ENCODE assay signal across 8 cellular contexts in genomic region chr2:197261808-197262226, GRCh38. TPM values are rescaled to one million over a fixed set of nuclear protein-coding genes. Genes with fewer than 3 reads are reported as not detected.
DNase-seq lines count a peak whose midpoint lies in the region; ATAC-seq and TF ChIP-seq lines count a peak whose summit lies in the region.

No MANE protein-coding gene starts in this region.

- no peak overlapping the region for H3K23ac ChIP-seq in trophoblast cell (ENCODE audit: low read length)

- DNase-seq in activated CD4-positive, alpha-beta T cell treated with anti-CD3 and anti-CD28 coated beads, Interleukin-2, amount 10 ng/mL, durations not matched to agents 24 days and 14 days = no peak
- no peak for DNase-seq in activated CD4-positive, alpha-beta T cell treated with anti-CD3 and anti-CD28 coated beads for 48 hours
- DNase-seq in activated B cell treated with CpG ODN at 0.5 μM for 24 hours = no peak
- no peak for DNase-seq in trophoblast cell
- DNase-seq in ACHN = no peak
- no peak for DNase-seq in testis

- no peaks in the 10 kb centered on the region for H3K9me3 ChIP-seq in trophoblast cell (ENCODE audit: insufficient read depth, low read depth, low read length)
- H3K9me3 ChIP-seq in testis = no peaks in the 10 kb centered on the region

- H3K36me3 ChIP-seq in trophoblast cell (ENCODE audit: control insufficient read depth in 1 of 2, insufficient read depth in 2 of 2, low read length in 2 of 2) (no peaks in the 10 kb centered on the region), testis (ENCODE audit: low read depth, missing control alignments) (no peaks in the 10 kb centered on the region)

- H3K79me2 ChIP-seq in trophoblast cell (ENCODE audit: control insufficient read depth, insufficient read depth, low read length, poor library complexity) = no peaks in the 10 kb centered on the region

- peak overlapping the region; percentile 77 for H3K4me3 Mint-ChIP-seq in activated CD4-positive, alpha-beta T cell treated with anti-CD3 and anti-CD28 coated beads, Interleukin-2, amount 10 ng/mL, durations not matched to agents 24 days and 14 days
- H3K4me3 Mint-ChIP-seq in activated B cell treated with CpG ODN at 0.5 μM for 24 hours = peak overlapping the region; percentile 66
- peak overlapping the region in 2 of 3 experiments; percentile 0 to 40 for H3K4me3 Mint-ChIP-seq in nephron

- CTCF ChIA-PET in activated B cell treated with CpG ODN at 0.5 μM for 24 hours (lab: Charles Lee) = no interaction called here

- peaks cover 71% of the 10 kb centered on the region for H3K4me1 Mint-ChIP-seq in activated CD4-positive, alpha-beta T cell treated with anti-CD3 and anti-CD28 coated beads, Interleukin-2, amount 10 ng/mL, durations not matched to agents 24 days and 14 days
- H3K4me1 Mint-ChIP-seq in activated B cell treated with CpG ODN at 0.5 μM for 24 hours = peaks cover 84% of the 10 kb centered on the region
- peaks cover 67% of the 10 kb centered on the region for H3K4me1 Mint-ChIP-seq in nephron

- H4K8ac ChIP-seq in trophoblast cell (ENCODE audit: low read depth, low read length) = no peak overlapping the region

- TF ChIP-seq CTCF in activated B cell treated with CpG ODN at 0.5 μM for 24 hours (IDR thresholded peaks at IDR 0.05) (no peak), nephron (IDR thresholded peaks at IDR 0.05; ENCODE audit: unreplicated experiment in 3 of 3) (no peak), testis (IDR thresholded peaks at IDR 0.05) (no peak)

- TF ChIP-seq POLR2A in testis (IDR thresholded peaks at IDR 0.05) = no peak

- WGBS in trophoblast cell (ENCODE audit: extremely low coverage, insufficient coverage, insufficient read length) = no CpG with 5 or more reads among the region's 6 CpGs
- 52 to 62% methylated on average over 6 of the region's 6 CpGs for WGBS in testis, 2 donors

- H3K4me3 ChIP-seq in trophoblast cell (ENCODE audit: low read depth, low read length) (no peak overlapping the region), testis (no peak overlapping the region)

- no peak overlapping the region for H2BK120ac ChIP-seq in trophoblast cell (ENCODE audit: insufficient read depth, low read length, poor library complexity)

- POLR2A ChIA-PET in activated B cell treated with CpG ODN at 0.5 μM for 24 hours (lab: Charles Lee) = interaction anchor here (0.6 to 1.3 kb wide), 10 partner anchors 19 to 1709 kb away, joined by 3 to 10 read pairs (median 4); no protein-coding TSS in a partner anchor

- no peaks in the 10 kb centered on the region for H3K79me1 ChIP-seq in trophoblast cell (ENCODE audit: low read length)

- H3K9ac ChIP-seq in trophoblast cell (ENCODE audit: low read length) = no peak overlapping the region

- intact Hi-C loops in activated CD4-positive, alpha-beta T cell treated with anti-CD3 and anti-CD28 coated beads, Interleukin-2, amount 10 ng/mL, durations not matched to agents 24 days and 14 days (cut with micrococcal nuclease) = loop anchor here (1.0 kb wide), 1 partner anchor 25 kb away; no protein-coding TSS in a partner anchor
- intact Hi-C loops in activated B cell treated with CpG ODN at 0.5 μM for 24 hours (cut with micrococcal nuclease) = no loop called here
- intact Hi-C loops in testis (cut with DNase I; ENCODE audit: low total_unique reads) = no loop called here

- H3K27ac ChIP-seq in trophoblast cell (ENCODE audit: low read depth, low read length) = no peak overlapping the region
- no peak overlapping the region for H3K27ac ChIP-seq in testis

- H3K18ac ChIP-seq in trophoblast cell (ENCODE audit: low read length) = no peak overlapping the region

- no peak overlapping the region for H2AFZ ChIP-seq in trophoblast cell (ENCODE audit: insufficient read depth, low read length, poor library complexity)

- no peak overlapping the region for H4K91ac ChIP-seq in trophoblast cell (ENCODE audit: low read depth, low read length)

- H3K36me3 Mint-ChIP-seq in activated CD4-positive, alpha-beta T cell treated with anti-CD3 and anti-CD28 coated beads, Interleukin-2, amount 10 ng/mL, durations not matched to agents 24 days and 14 days (ENCODE audit: low read depth) = peaks cover 29% of the 10 kb centered on the region
- H3K36me3 Mint-ChIP-seq in activated B cell treated with CpG ODN at 0.5 μM for 24 hours (ENCODE audit: low read depth) (peaks cover 23% of the 10 kb centered on the region), nephron (ENCODE audit: low read depth) (no peaks in the 10 kb centered on the region)

- no peak overlapping the region for H2BK5ac ChIP-seq in trophoblast cell (ENCODE audit: low read depth, low read length, poor library complexity)

- H3K4me1 ChIP-seq in trophoblast cell (ENCODE audit: control insufficient read depth in 1 of 2, insufficient read depth in 2 of 2, low read length in 2 of 2) = no peaks in the 10 kb centered on the region
- H3K4me1 ChIP-seq in testis = no peaks in the 10 kb centered on the region

- in situ Hi-C loops in ACHN (cut with HindIII; ENCODE audit: low pct_ligation_motif_present, low pct_unique_long_range_greater_than_20kb, low sequenced_read_pairs) = no loop called here

- no peak overlapping the region for H3K4me2 ChIP-seq in trophoblast cell (ENCODE audit: low read length)

- no peaks in the 10 kb centered on the region for H3K27me3 Mint-ChIP-seq in activated CD4-positive, alpha-beta T cell treated with anti-CD3 and anti-CD28 coated beads, Interleukin-2, amount 10 ng/mL, durations not matched to agents 24 days and 14 days
- no peaks in the 10 kb centered on the region for H3K27me3 Mint-ChIP-seq in activated B cell treated with CpG ODN at 0.5 μM for 24 hours
- no peaks in the 10 kb centered on the region for H3K27me3 Mint-ChIP-seq in nephron (ENCODE audit: low read depth)

- no peak overlapping the region for H3K14ac ChIP-seq in trophoblast cell (ENCODE audit: low read length)

- no peaks in the 10 kb centered on the region for H3K9me3 Mint-ChIP-seq in activated CD4-positive, alpha-beta T cell treated with anti-CD3 and anti-CD28 coated beads, Interleukin-2, amount 10 ng/mL, durations not matched to agents 24 days and 14 days
- H3K9me3 Mint-ChIP-seq in activated B cell treated with CpG ODN at 0.5 μM for 24 hours = peaks cover 3% of the 10 kb centered on the region
- H3K9me3 Mint-ChIP-seq in nephron = no peaks in the 10 kb centered on the region

- no peaks in the 10 kb centered on the region for H3K27me3 ChIP-seq in trophoblast cell (ENCODE audit: insufficient read depth, low read length)
- H3K27me3 ChIP-seq in testis = no peaks in the 10 kb centered on the region

- H3K4ac ChIP-seq in trophoblast cell (ENCODE audit: low read depth, low read length) = no peak overlapping the region

- peak overlapping the region; percentile 87 for H3K27ac Mint-ChIP-seq in activated CD4-positive, alpha-beta T cell treated with anti-CD3 and anti-CD28 coated beads, Interleukin-2, amount 10 ng/mL, durations not matched to agents 24 days and 14 days
- peak overlapping the region; percentile 80 for H3K27ac Mint-ChIP-seq in activated B cell treated with CpG ODN at 0.5 μM for 24 hours
- peak overlapping the region; percentile 86 to 96 (median 91) for H3K27ac Mint-ChIP-seq in nephron

- no peak overlapping the region for H4K12ac ChIP-seq in trophoblast cell (ENCODE audit: low read depth, low read length)

- ATAC-seq in HG02884 (IDR thresholded peaks at IDR 0.05; ENCODE audit: unreplicated experiment) = peak; percentile 62
- peak; percentile 76 for ATAC-seq in activated B cell treated with CpG ODN at 0.5 μM for 24 hours (ENCODE audit: low read depth)

- H2AK5ac ChIP-seq in trophoblast cell (ENCODE audit: low read length) = no peak overlapping the region

- no peak overlapping the region for H2BK12ac ChIP-seq in trophoblast cell (ENCODE audit: low read length)

RNA-seq across cellular contexts. Expression of gene ANKRD44, which starts 48.8 kb away (rescaled TPM):
- total RNA-seq in activated CD4-positive, alpha-beta T cell treated with anti-CD3 and anti-CD28 coated beads, Interleukin-2, amount 10 ng/mL, durations not matched to agents 24 days and 14 days = 130 and 147 TPM in 2 replicates
- total RNA-seq in activated B cell treated with CpG ODN at 0.5 μM for 24 hours (154 and 185 TPM in 2 replicates), testis (10 to 100 TPM; 11.5 to 14.5 TPM)
- polyA plus RNA-seq in trophoblast cell (2013) = 2.9 and 4.0 TPM in 2 replicates
- 11.2 TPM for polyA plus RNA-seq in testis (ENCODE audit: insufficient read depth, low read depth, low replicate concordance)

Comparison
In these comparisons a context has a peak if more than half of its experiments do, and no peak if none do; other contexts are left out.
1. H3K4me3 Mint-ChIP-seq: peak in every context shown above with its lines; median percentile 77 in activated CD4-positive, alpha-beta T cell treated with anti-CD3 and anti-CD28 coated beads, Interleukin-2, amount 10 ng/mL, durations not matched to agents 24 days and 14 days; 66 in activated B cell treated with CpG ODN at 0.5 μM for 24 hours; 20 in nephron.